ENCODE assay signal across 20 cellular contexts in genomic region chr6:29728173-29728879, GRCh38. TPM values are rescaled to one million over a fixed set of nuclear protein-coding genes. Genes with fewer than 3 reads are reported as not detected.
DNase-seq lines count a peak whose midpoint lies in the region; ATAC-seq and TF ChIP-seq lines count a peak whose summit lies in the region.
"Had no signal": no experiment of that assay in that cellular context is flagged by ENCODE, and none has a peak within 500 bp of the region (broad histone marks: within the 10 kb centered on the region; RNA-seq: fewer than 3 reads in every experiment).

No MANE protein-coding gene starts in this region.

- H3K36me3 Mint-ChIP-seq in activated CD4-positive, alpha-beta T cell treated with anti-CD3 and anti-CD28 coated beads, Interleukin-2, amount 10 ng/mL, durations not matched to agents 24 days and 14 days (ENCODE audit: low read depth): peaks cover 51% of the 10 kb centered on the region
- H3K36me3 Mint-ChIP-seq in CD8-positive, alpha-beta T cell: peaks cover 51% of the 10 kb centered on the region
- peaks cover 51% of the 10 kb centered on the region for H3K36me3 Mint-ChIP-seq in activated T-helper 2 cell treated with anti-CD3 and anti-CD28 coated beads, Interferon-gamma antibody, Interleukin-2, Interleukin-4, amounts not matched to agents 10 μg/mL and 5 μg/mL and 100 μg/mL, durations not matched to agents 14 hours and 24 hours and 36 hours (ENCODE audit: low read depth)
- H3K36me3 Mint-ChIP-seq in naive thymus-derived CD8-positive, alpha-beta T cell: peaks cover 16 to 48% (median 32%) of the 10 kb centered on the region in 3 donors

- no peaks in the 10 kb centered on the region for H3K9me3 Mint-ChIP-seq in activated CD4-positive, alpha-beta T cell treated with anti-CD3 and anti-CD28 coated beads, Interleukin-2, amount 10 ng/mL, durations not matched to agents 24 days and 14 days
- H3K9me3 Mint-ChIP-seq in CD8-positive, alpha-beta T cell: no peaks in the 10 kb centered on the region
- H3K9me3 Mint-ChIP-seq in activated T-helper 2 cell treated with anti-CD3 and anti-CD28 coated beads, Interferon-gamma antibody, Interleukin-2, Interleukin-4, amounts not matched to agents 10 μg/mL and 5 μg/mL and 100 μg/mL, durations not matched to agents 14 hours and 24 hours and 36 hours: no peaks in the 10 kb centered on the region
- no peaks in the 10 kb centered on the region for H3K9me3 Mint-ChIP-seq in naive thymus-derived CD8-positive, alpha-beta T cell

- no peak overlapping the region for H3K4me3 Mint-ChIP-seq in activated CD4-positive, alpha-beta T cell treated with anti-CD3 and anti-CD28 coated beads, Interleukin-2, amount 10 ng/mL, durations not matched to agents 24 days and 14 days
- H3K4me3 Mint-ChIP-seq in CD8-positive, alpha-beta T cell: peak overlapping the region; percentile 22
- no peak overlapping the region for H3K4me3 Mint-ChIP-seq in activated T-helper 2 cell treated with anti-CD3 and anti-CD28 coated beads, Interferon-gamma antibody, Interleukin-2, Interleukin-4, amounts not matched to agents 10 μg/mL and 5 μg/mL and 100 μg/mL, durations not matched to agents 14 hours and 24 hours and 36 hours (ENCODE audit: low read depth)
- peak overlapping the region in 9 of 10 donors; percentile 20 to 98 (median 69) for H3K4me3 Mint-ChIP-seq in naive thymus-derived CD8-positive, alpha-beta T cell

- ATAC-seq in CD8-positive, alpha-beta T cell: no peak
- no peak for ATAC-seq in naive thymus-derived CD8-positive, alpha-beta T cell
- ATAC-seq in GM18502 (IDR thresholded peaks at IDR 0.05; ENCODE audit: poor library complexity, unreplicated experiment): no peak

- H3K4me1 ChIP-seq in CD8-positive, alpha-beta T cell (ENCODE audit: insufficient read depth, low read length): peaks cover 56% of the 10 kb centered on the region
- H3K4me1 ChIP-seq in breast epithelium: no peaks in the 10 kb centered on the region
- H3K4me1 ChIP-seq: prostate gland had no signal

- H3K4me1 Mint-ChIP-seq in activated CD4-positive, alpha-beta T cell treated with anti-CD3 and anti-CD28 coated beads, Interleukin-2, amount 10 ng/mL, durations not matched to agents 24 days and 14 days: peaks cover 48% of the 10 kb centered on the region
- peaks cover 75% of the 10 kb centered on the region for H3K4me1 Mint-ChIP-seq in CD8-positive, alpha-beta T cell (ENCODE audit: low read depth)
- peaks cover 39% of the 10 kb centered on the region for H3K4me1 Mint-ChIP-seq in activated T-helper 2 cell treated with anti-CD3 and anti-CD28 coated beads, Interferon-gamma antibody, Interleukin-2, Interleukin-4, amounts not matched to agents 10 μg/mL and 5 μg/mL and 100 μg/mL, durations not matched to agents 14 hours and 24 hours and 36 hours (ENCODE audit: low read depth)
- peaks cover 38 to 82% (median 69%) of the 10 kb centered on the region in 4 donors for H3K4me1 Mint-ChIP-seq in naive thymus-derived CD8-positive, alpha-beta T cell

- H3K27ac ChIP-seq in CD8-positive, alpha-beta T cell (ENCODE audit: low read depth, low read length): no peak overlapping the region
- H3K27ac ChIP-seq in breast epithelium: no peak overlapping the region
- H3K27ac ChIP-seq: BLaER1 treated with 17β-estradiol and CSF1 and Interleukin-3, amounts not matched to agents 10 nM and 100 nM; dorsolateral prefrontal cortex; prostate gland; skin epidermis; upper lobe of left lung had no signal

- H3K27ac Mint-ChIP-seq in activated CD4-positive, alpha-beta T cell treated with anti-CD3 and anti-CD28 coated beads, Interleukin-2, amount 10 ng/mL, durations not matched to agents 24 days and 14 days: peak overlapping the region; percentile 62
- peak overlapping the region; percentile 88 for H3K27ac Mint-ChIP-seq in CD8-positive, alpha-beta T cell
- H3K27ac Mint-ChIP-seq in activated T-helper 2 cell treated with anti-CD3 and anti-CD28 coated beads, Interferon-gamma antibody, Interleukin-2, Interleukin-4, amounts not matched to agents 10 μg/mL and 5 μg/mL and 100 μg/mL, durations not matched to agents 14 hours and 24 hours and 36 hours: peak overlapping the region; percentile 35
- peak overlapping the region; percentile 61 to 99 (median 77) for H3K27ac Mint-ChIP-seq in naive thymus-derived CD8-positive, alpha-beta T cell

- no peaks in the 10 kb centered on the region for H3K9me3 ChIP-seq in CD8-positive, alpha-beta T cell (ENCODE audit: low read length)
- no peaks in the 10 kb centered on the region for H3K9me3 ChIP-seq in breast epithelium
- H3K9me3 ChIP-seq: prostate gland, upper lobe of left lung had no signal

- TF ChIP-seq CTCF in CD8-positive, alpha-beta T cell (IDR thresholded peaks at IDR 0.05): no peak
- TF ChIP-seq CTCF in breast epithelium (IDR thresholded peaks at IDR 0.05): no peak

- CTCF ChIA-PET in CD8-positive, alpha-beta T cell (lab: Charles Lee): interaction anchor here (1.0 to 15.8 kb wide), 7 partner anchors 9 to 75 kb away, joined by 3 to 184 read pairs (median 11); no protein-coding TSS in a partner anchor

- no peaks in the 10 kb centered on the region for H3K27me3 Mint-ChIP-seq in activated CD4-positive, alpha-beta T cell treated with anti-CD3 and anti-CD28 coated beads, Interleukin-2, amount 10 ng/mL, durations not matched to agents 24 days and 14 days
- H3K27me3 Mint-ChIP-seq in CD8-positive, alpha-beta T cell (ENCODE audit: low read depth): no peaks in the 10 kb centered on the region
- no peaks in the 10 kb centered on the region for H3K27me3 Mint-ChIP-seq in activated T-helper 2 cell treated with anti-CD3 and anti-CD28 coated beads, Interferon-gamma antibody, Interleukin-2, Interleukin-4, amounts not matched to agents 10 μg/mL and 5 μg/mL and 100 μg/mL, durations not matched to agents 14 hours and 24 hours and 36 hours (ENCODE audit: low read depth)
- H3K27me3 Mint-ChIP-seq in naive thymus-derived CD8-positive, alpha-beta T cell: no peaks in the 10 kb centered on the region

- intact Hi-C loops in activated CD4-positive, alpha-beta T cell treated with anti-CD3 and anti-CD28 coated beads, Interleukin-2, amount 10 ng/mL, durations not matched to agents 24 days and 14 days (cut with micrococcal nuclease): loop anchor here (10.0 kb wide), 1 partner anchor 336 kb away; the partner anchor contains the start of genes POLR1H and PPP1R11
- intact Hi-C loops in CD8-positive, alpha-beta T cell (cut with DNase I, micrococcal nuclease): loop anchor here (5.0 to 10.0 kb wide), 2 partner anchors 219 to 336 kb away; partner anchors contain the start of genes POLR1H (in 1 of the 2) and PPP1R11 (in 1 of the 2)
- intact Hi-C loops in activated T-helper 2 cell treated with anti-CD3 and anti-CD28 coated beads, Interferon-gamma antibody, Interleukin-2, Interleukin-4, amounts not matched to agents 10 μg/mL and 5 μg/mL and 100 μg/mL, durations not matched to agents 14 hours and 24 hours and 36 hours (cut with micrococcal nuclease): loop anchor here (10.0 kb wide), 2 partner anchors 74 to 236 kb away; partner anchors contain the start of gene MOG
- intact Hi-C loops in breast epithelium (cut with DNase I; ENCODE audit: low total_unique reads): no loop called here

- H3K36me3 ChIP-seq in CD8-positive, alpha-beta T cell (ENCODE audit: insufficient read depth, low read length): peaks cover 46% of the 10 kb centered on the region
- no peaks in the 10 kb centered on the region for H3K36me3 ChIP-seq in breast epithelium
- H3K36me3 ChIP-seq: prostate gland had no signal

- H3K4me3 ChIP-seq in CD8-positive, alpha-beta T cell (ENCODE audit: low read depth, low read length): no peak overlapping the region
- no peak overlapping the region for H3K4me3 ChIP-seq in breast epithelium
- H3K4me3 ChIP-seq: BLaER1 treated with 17β-estradiol and CSF1 and Interleukin-3, amounts not matched to agents 10 nM and 100 nM; dorsolateral prefrontal cortex; prostate gland; skin epidermis; upper lobe of left lung had no signal

- TF ChIP-seq POLR2A in breast epithelium (IDR thresholded peaks at IDR 0.05): no peak

- POLR2A ChIA-PET in CD8-positive, alpha-beta T cell (lab: Charles Lee): interaction anchor here (1.6 to 2.3 kb wide), 5 partner anchors 8 to 24 kb away, joined by 4 to 15 read pairs (median 7); no protein-coding TSS in a partner anchor
- POLR2A ChIA-PET in naive thymus-derived CD8-positive, alpha-beta T cell (lab: Charles Lee): interaction anchor here (0.7 to 4.8 kb wide), 10 partner anchors 9 to 216 kb away, joined by 3 to 39 read pairs (median 4); no protein-coding TSS in a partner anchor

- no peak for DNase-seq in activated CD4-positive, alpha-beta T cell treated with anti-CD3 and anti-CD28 coated beads, Interleukin-2, amount 10 ng/mL, durations not matched to agents 24 days and 14 days
- DNase-seq in activated CD4-positive, alpha-beta T cell treated with anti-CD3 and anti-CD28 coated beads for 48 hours: no peak
- DNase-seq in CD8-positive, alpha-beta T cell: no peak
- peak; percentile 4 for DNase-seq in activated T-helper 2 cell treated with anti-CD3 and anti-CD28 coated beads, Interferon-gamma antibody, Interleukin-2, Interleukin-4, amounts not matched to agents 10 μg/mL and 5 μg/mL and 100 μg/mL, durations not matched to agents 14 hours and 24 hours and 36 hours (ENCODE audit: low spot score)
- no peak for DNase-seq in naive thymus-derived CD8-positive, alpha-beta T cell
- DNase-seq in breast epithelium (ENCODE audit: low spot score in 2 of 2) (no peak), T-helper 9 cell (no peak)
- DNase-seq: dorsolateral prefrontal cortex, foreskin melanocyte, GDM1, HCEC 1CT, NCI-H510A, upper lobe of left lung had no signal

- H3K27me3 ChIP-seq in CD8-positive, alpha-beta T cell (ENCODE audit: insufficient read depth, low read length): no peaks in the 10 kb centered on the region
- H3K27me3 ChIP-seq in breast epithelium: no peaks in the 10 kb centered on the region
- H3K27me3 ChIP-seq: upper lobe of left lung had no signal

RNA-seq across cellular contexts. Expression of gene HLA-F, which starts 5.1 kb away (rescaled TPM):
- total RNA-seq in activated CD4-positive, alpha-beta T cell treated with anti-CD3 and anti-CD28 coated beads, Interleukin-2, amount 10 ng/mL, durations not matched to agents 24 days and 14 days: 254 and 270 TPM in 2 replicates
- 100 to 1,000 TPM; 378 to 382 TPM for total RNA-seq in CD8-positive, alpha-beta T cell
- 266 and 278 TPM in 2 replicates for total RNA-seq in activated T-helper 2 cell treated with anti-CD3 and anti-CD28 coated beads, Interferon-gamma antibody, Interleukin-2, Interleukin-4, amounts not matched to agents 10 μg/mL and 5 μg/mL and 100 μg/mL, durations not matched to agents 14 hours and 24 hours and 36 hours
- 100 to 1,000 TPM; 717 to 744 TPM for total RNA-seq in naive thymus-derived CD8-positive, alpha-beta T cell
- 100 to 1,000 TPM; 457 to 626 (median 619) TPM for polyA plus RNA-seq in naive thymus-derived CD8-positive, alpha-beta T cell
- total RNA-seq in breast epithelium: 10 to 100 TPM; 58.6 to 93.7 (median 64.1) TPM
- total RNA-seq: A673 had no signal
- polyA plus RNA-seq: neural cell had no signal

RNA-seq across cellular contexts. Expression of gene ZFP57, which starts 47.4 kb away (rescaled TPM):
- 2.0 and 2.7 TPM in 2 replicates for total RNA-seq in activated CD4-positive, alpha-beta T cell treated with anti-CD3 and anti-CD28 coated beads, Interleukin-2, amount 10 ng/mL, durations not matched to agents 24 days and 14 days
- total RNA-seq in CD8-positive, alpha-beta T cell: not detected
- 2.6 and 3.0 TPM in 2 replicates for total RNA-seq in activated T-helper 2 cell treated with anti-CD3 and anti-CD28 coated beads, Interferon-gamma antibody, Interleukin-2, Interleukin-4, amounts not matched to agents 10 μg/mL and 5 μg/mL and 100 μg/mL, durations not matched to agents 14 hours and 24 hours and 36 hours
- 1 to 10 TPM; 4.6 to 5.6 TPM for total RNA-seq in naive thymus-derived CD8-positive, alpha-beta T cell
- 1 to 10 TPM in 1 of 3 donors, not detected in 2; 1.8 TPM for polyA plus RNA-seq in naive thymus-derived CD8-positive, alpha-beta T cell
- 1 to 10 TPM in 1 of 3 donors, under 1 TPM in 1, not detected in 1; 0.29 to 2.9 TPM for total RNA-seq in breast epithelium
- total RNA-seq: A673, mesenteric fat pad had no signal
- polyA plus RNA-seq: neural cell had no signal

Comparison
In these comparisons a context has a peak if more than half of its experiments do, and no peak if none do; other contexts are left out.
1. H3K27ac Mint-ChIP-seq: peak in every context shown above with its lines; median percentile 88 in CD8-positive, alpha-beta T cell; 77 in naive thymus-derived CD8-positive, alpha-beta T cell; 62 in activated CD4-positive, alpha-beta T cell treated with anti-CD3 and anti-CD28 coated beads, Interleukin-2, amount 10 ng/mL, durations not matched to agents 24 days and 14 days; 35 in activated T-helper 2 cell treated with anti-CD3 and anti-CD28 coated beads, Interferon-gamma antibody, Interleukin-2, Interleukin-4, amounts not matched to agents 10 μg/mL and 5 μg/mL and 100 μg/mL, durations not matched to agents 14 hours and 24 hours and 36 hours.
2. H3K4me3 Mint-ChIP-seq: peak in CD8-positive, alpha-beta T cell (single experiment) and naive thymus-derived CD8-positive, alpha-beta T cell (9 of 10); none in activated CD4-positive, alpha-beta T cell treated with anti-CD3 and anti-CD28 coated beads, Interleukin-2, amount 10 ng/mL, durations not matched to agents 24 days and 14 days (single experiment) and activated T-helper 2 cell treated with anti-CD3 and anti-CD28 coated beads, Interferon-gamma antibody, Interleukin-2, Interleukin-4, amounts not matched to agents 10 μg/mL and 5 μg/mL and 100 μg/mL, durations not matched to agents 14 hours and 24 hours and 36 hours (single experiment).